13 cellular contexts compared by ENCODE assay signal in the genomic region with DNA sequence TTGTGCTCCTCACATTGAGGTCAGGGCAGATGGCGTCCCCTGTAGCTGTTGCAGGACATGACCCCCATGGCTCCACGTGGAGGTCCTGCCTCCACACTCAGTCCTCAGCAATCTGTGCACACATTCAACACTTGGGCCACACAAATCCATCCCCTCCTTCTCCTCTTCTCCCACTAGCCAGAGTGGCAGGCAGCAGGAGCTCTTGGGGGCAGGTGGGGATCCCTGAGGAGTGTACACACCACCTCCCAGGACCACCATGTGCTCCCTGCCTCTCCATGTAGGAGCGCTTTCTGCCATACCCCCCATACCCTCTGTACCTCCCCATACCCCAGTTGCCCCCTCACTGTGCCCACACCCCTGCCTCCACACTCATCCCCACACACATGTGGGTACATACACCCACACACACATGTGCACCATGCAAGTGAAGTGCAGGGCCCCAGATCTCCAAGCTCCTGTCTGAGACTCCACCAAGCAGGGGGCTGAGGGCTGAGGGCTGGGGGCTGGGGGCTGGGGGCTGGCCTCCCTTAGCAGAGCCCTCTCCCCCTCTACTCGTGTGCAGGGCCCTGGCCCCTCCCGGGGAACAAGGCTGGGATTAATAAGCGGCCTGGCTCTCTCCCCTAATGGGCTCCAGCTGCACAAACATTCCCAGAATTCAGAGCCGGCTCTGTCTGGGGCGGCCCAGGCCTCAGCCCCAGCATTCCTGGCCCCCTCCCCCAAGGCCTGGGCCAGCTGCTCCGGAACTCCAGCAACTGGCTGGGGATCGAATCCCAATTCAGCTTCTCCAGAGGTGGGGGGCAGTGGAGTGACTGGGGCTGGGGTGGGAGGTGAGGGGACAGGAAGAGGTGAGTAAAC. TPM values are rescaled to one million over a fixed set of nuclear protein-coding genes. Genes with fewer than 3 reads are reported as not detected.
DNase-seq lines count a peak whose midpoint lies in the region; ATAC-seq and TF ChIP-seq lines count a peak whose summit lies in the region.
"Had no signal": no experiment of that assay in that cellular context is flagged by ENCODE, and none has a peak within 500 bp of the region (broad histone marks: within the 10 kb centered on the region; RNA-seq: fewer than 3 reads in every experiment).

No MANE protein-coding gene starts in this region.

- H3K9me3 ChIP-seq in CD8-positive, alpha-beta T cell (ENCODE audit: low read length): no peaks in the 10 kb centered on the region
- H3K9me3 ChIP-seq: tibial nerve had no signal

- CTCF ChIA-PET in CD8-positive, alpha-beta T cell (lab: Charles Lee): no interaction called here

- no peaks in the 10 kb centered on the region for H3K9me3 Mint-ChIP-seq in nephron
- H3K9me3 Mint-ChIP-seq in CD8-positive, alpha-beta T cell: no peaks in the 10 kb centered on the region
- H3K9me3 Mint-ChIP-seq: memory B cell; T-helper 2 cell treated with Interferon-gamma antibody and Interleukin-4, amounts not matched to agents 5 μg/mL and 100 μg/mL, for 36 hours had no signal

- H3K27me3 ChIP-seq in brain microvascular endothelial cell (replicated peaks): no peaks in the 10 kb centered on the region
- no peaks in the 10 kb centered on the region for H3K27me3 ChIP-seq in CD8-positive, alpha-beta T cell (ENCODE audit: insufficient read depth, low read length)
- H3K27me3 ChIP-seq: tibial nerve had no signal

- peak; percentile 75 for DNase-seq in DMS153 (lab: John Stamatoyannopoulos, UW)
- peak; percentile 18 for DNase-seq in NCI-H1105 treated with DMSO at 0.1 percent for 48 hours (lab: John Stamatoyannopoulos, UW)
- peak; percentile 32 for DNase-seq in brain microvascular endothelial cell
- DNase-seq in CD8-positive, alpha-beta T cell: no peak
- no peak for DNase-seq in GM13977 (ENCODE audit: low spot score)
- no peak for DNase-seq in left colon
- DNase-seq: effector memory CD4-positive, alpha-beta T cell; NCI-H1436 had no signal

- no peaks in the 10 kb centered on the region for H3K4me1 ChIP-seq in CD8-positive, alpha-beta T cell (ENCODE audit: insufficient read depth, low read length)

- intact Hi-C loops in CD8-positive, alpha-beta T cell (cut with DNase I, micrococcal nuclease): no loop called here
- intact Hi-C loops in left colon (cut with DNase I, micrococcal nuclease): no loop called here

- peak overlapping the region; percentile 86 to 94 (median 93) for H3K27ac Mint-ChIP-seq in nephron
- no peak overlapping the region for H3K27ac Mint-ChIP-seq in CD8-positive, alpha-beta T cell
- H3K27ac Mint-ChIP-seq: memory B cell; T-helper 2 cell treated with Interferon-gamma antibody and Interleukin-4, amounts not matched to agents 5 μg/mL and 100 μg/mL, for 36 hours had no signal

- H3K4me1 Mint-ChIP-seq in nephron: peaks cover 67% of the 10 kb centered on the region
- H3K4me1 Mint-ChIP-seq in CD8-positive, alpha-beta T cell (ENCODE audit: low read depth): no peaks in the 10 kb centered on the region
- H3K4me1 Mint-ChIP-seq: memory B cell had no signal

- H3K27me3 Mint-ChIP-seq in nephron (ENCODE audit: low read depth): peaks cover 2% of the 10 kb centered on the region
- H3K27me3 Mint-ChIP-seq in CD8-positive, alpha-beta T cell (ENCODE audit: low read depth): peaks cover 14% of the 10 kb centered on the region

- H3K36me3 Mint-ChIP-seq in nephron (ENCODE audit: low read depth): no peaks in the 10 kb centered on the region
- no peaks in the 10 kb centered on the region for H3K36me3 Mint-ChIP-seq in CD8-positive, alpha-beta T cell
- H3K36me3 Mint-ChIP-seq: memory B cell had no signal

- H3K4me3 ChIP-seq in brain microvascular endothelial cell (ENCODE audit: low read depth, low read length): no peak overlapping the region
- no peak overlapping the region for H3K4me3 ChIP-seq in CD8-positive, alpha-beta T cell (ENCODE audit: low read depth, low read length)
- H3K4me3 ChIP-seq: tibial nerve had no signal

- POLR2A ChIA-PET in CD8-positive, alpha-beta T cell (lab: Charles Lee): no interaction called here

- H3K36me3 ChIP-seq in brain microvascular endothelial cell (replicated peaks): no peaks in the 10 kb centered on the region
- H3K36me3 ChIP-seq in CD8-positive, alpha-beta T cell (ENCODE audit: insufficient read depth, low read length): no peaks in the 10 kb centered on the region
- H3K36me3 ChIP-seq: tibial nerve had no signal

- TF ChIP-seq CTCF in brain microvascular endothelial cell (IDR thresholded peaks at IDR 0.05; ENCODE audit: low read depth, low read length, missing control alignments) (no peak), nephron (IDR thresholded peaks at IDR 0.05; ENCODE audit: unreplicated experiment in 3 of 3) (no peak), GM13977 (IDR thresholded peaks at IDR 0.05; ENCODE audit: extremely low read depth, insufficient read depth, missing control alignments) (no peak)
- TF ChIP-seq CTCF in CD8-positive, alpha-beta T cell (IDR thresholded peaks at IDR 0.05): no peak

- in situ Hi-C loops in brain microvascular endothelial cell (cut with HindIII; ENCODE audit: low pct_ligation_motif_present, low sequenced_read_pairs) (no loop called here), GM13977 (cut with MboI; ENCODE audit: low pct_unique_long_range_greater_than_20kb, low sequenced_read_pairs, unreplicated experiment) (no loop called here)

- no peak for ATAC-seq in CD8-positive, alpha-beta T cell
- ATAC-seq in left colon (no peak), GM18505 (IDR thresholded peaks at IDR 0.05; ENCODE audit: unreplicated experiment) (no peak)

- TF ChIP-seq POLR2A in GM18505 (IDR thresholded peaks at IDR 0.05; ENCODE audit: borderline replicate concordance, extremely low read depth, insufficient read depth, insufficient read length): no peak

- no peak overlapping the region for H3K27ac ChIP-seq in brain microvascular endothelial cell
- no peak overlapping the region for H3K27ac ChIP-seq in CD8-positive, alpha-beta T cell (ENCODE audit: low read depth, low read length)

- H3K4me3 Mint-ChIP-seq in nephron: peak overlapping the region in 1 of 3 experiments; percentile 19
- no peak overlapping the region for H3K4me3 Mint-ChIP-seq in CD8-positive, alpha-beta T cell
- H3K4me3 Mint-ChIP-seq: memory B cell; T-helper 2 cell treated with Interferon-gamma antibody and Interleukin-4, amounts not matched to agents 5 μg/mL and 100 μg/mL, for 36 hours had no signal

RNA-seq across cellular contexts. Expression of gene MEIOC, which starts 48.2 kb away (rescaled TPM):
- total RNA-seq in CD8-positive, alpha-beta T cell: not detected
- not detected for total RNA-seq in left colon
- total RNA-seq: tibial nerve had no signal

RNA-seq across cellular contexts. Expression of gene FZD2, which starts 50.8 kb away (rescaled TPM):
- total RNA-seq in CD8-positive, alpha-beta T cell: not detected
- total RNA-seq in left colon: 1 to 10 TPM in 1 of 2 donors, under 1 TPM in 1; 0.31 to 1.6 TPM

Comparison
In these comparisons a context has a peak if more than half of its experiments do, and no peak if none do; other contexts are left out.
1. DNase-seq: peak in DMS153 (single experiment), NCI-H1105 treated with DMSO at 0.1 percent for 48 hours (single experiment) and brain microvascular endothelial cell (single experiment); none in CD8-positive, alpha-beta T cell (0 of 7), GM13977 (single experiment) and left colon (0 of 2).